Comparison of ENCODE assay signal across 8 cellular contexts in the genomic region with DNA sequence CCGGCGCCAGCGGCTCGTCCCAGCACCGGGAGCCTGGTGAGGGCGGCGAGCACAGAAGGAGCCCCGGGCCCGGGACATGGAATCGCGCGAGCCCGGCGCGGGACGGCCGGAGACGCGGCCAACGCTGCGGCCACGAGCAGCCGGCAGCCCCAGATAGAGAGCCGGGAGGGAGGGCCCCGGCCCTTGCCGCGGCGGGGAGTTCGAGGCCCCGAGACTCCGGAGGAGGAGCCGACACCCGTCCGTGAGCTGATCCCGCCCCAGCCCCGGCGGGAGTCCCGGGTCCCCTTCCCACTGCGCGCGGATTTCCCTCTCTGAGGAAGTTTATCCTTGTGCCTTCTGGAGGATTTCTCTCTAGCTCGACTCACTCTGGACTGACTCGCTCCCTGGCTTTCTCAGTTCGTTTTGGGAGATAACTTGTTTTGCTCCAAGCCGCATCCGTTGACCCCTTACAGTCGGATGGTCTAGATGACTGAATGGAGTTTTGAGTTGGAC. TPM values are rescaled to one million over a fixed set of nuclear protein-coding genes. Genes with fewer than 3 reads are reported as not detected.
DNase-seq lines count a peak whose midpoint lies in the region; ATAC-seq, FAIRE-seq and TF ChIP-seq lines count a peak whose summit lies in the region.

No MANE protein-coding gene starts in this region.

- no peak overlapping the region for H2BK120ac ChIP-seq in H1 (replicated peaks; ENCODE audit: low read depth, low read length)

- H4K20me1 ChIP-seq in H1 (replicated peaks in 1 of 2; ENCODE audit: control insufficient read depth in 1 of 2, insufficient read depth in 2 of 2, low read length in 2 of 2): peaks cover 3 to 8% of the 10 kb centered on the region in 2 experiments

- no peak overlapping the region for H3K23ac ChIP-seq in H1 (ENCODE audit: insufficient read length)

- H4K8ac ChIP-seq in H1 (ENCODE audit: extremely low read depth, insufficient read depth, low read length): no peak overlapping the region; the same call in 1 of the 2 replicates

- no peak overlapping the region for H4K91ac ChIP-seq in H1 (replicated peaks; ENCODE audit: insufficient read length, low read length)

- H3K9ac ChIP-seq in H1 (replicated peaks in 1 of 4; ENCODE audit: extremely low read depth in 1 of 4, low read depth in 3 of 4, low read length in 3 of 4): peak overlapping the region; percentile 59 to 85 (median 64); a peak in 6 of 7 replicates

- no peak overlapping the region; the same call in 1 of the 2 replicates for H2BK15ac ChIP-seq in H1 (ENCODE audit: low read length)

- H3K79me1 ChIP-seq in H1 (ENCODE audit: low read depth, low read length): no peaks in the 10 kb centered on the region

- intact Hi-C loops in mucosa of descending colon (cut with DNase I, micrococcal nuclease) (loop anchor here in 1 of 2 donors (10.0 kb wide), 1 partner anchor 108 kb away; no protein-coding TSS in a partner anchor), thyroid gland (cut with DNase I) (loop anchor here (5.0 kb wide), 1 partner anchor 351 kb away; no protein-coding TSS in a partner anchor)

- DNase-seq in AG08395 (ENCODE audit: low spot score): peak; percentile 54
- DNase-seq in H1 (ENCODE audit: low read depth in 1 of 2, low spot score in 2 of 2): peak in 1 of 2 experiments; percentile 81
- peak; percentile 60 to 82 (median 76) for DNase-seq in mucosa of descending colon
- DNase-seq in thyroid gland: peak in 1 of 2 donors; percentile 51

- CTCF ChIA-PET in H1 (lab: Charles Lee; ENCODE audit: partially characterized antibody): interaction anchor here (0.6 to 2.4 kb wide), 6 partner anchors 13 to 676 kb away, joined by 3 to 8 read pairs (median 4); no protein-coding TSS in a partner anchor

- H3K27ac ChIP-seq in VCaP (peak overlapping the region; percentile 99), H1 (ENCODE audit: low read depth, low read length) (peak overlapping the region; percentile 53; the same call in 1 of the 2 replicates), thyroid gland (peak overlapping the region; percentile 90 to 99 (median 93))

- H3K4me3 ChIP-seq in H1 (ENCODE audit: extremely low read depth in 1 of 4, insufficient read depth in 2 of 4, low read depth in 3 of 4, low read length in 4 of 4): peak overlapping the region; percentile 89 to 98 (median 96)
- peak overlapping the region; percentile 62 for H3K4me3 ChIP-seq in mucosa of descending colon
- peak overlapping the region; percentile 45 to 92 (median 65) for H3K4me3 ChIP-seq in thyroid gland (replicated peaks in 1 of 3)

- POLR2A ChIA-PET in H1 (lab: Charles Lee; ENCODE audit: partially characterized antibody): interaction anchor here (0.9 to 3.8 kb wide), 7 partner anchors 9 to 100 kb away, joined by 3 to 27 read pairs (median 4); partner anchors contain the start of gene TLCD5

- 2% methylated on average over 8 of the region's 47 CpGs; no CpG with 5 or more reads in 1 of the 2 experiments for WGBS in H1 (ENCODE audit: extremely low coverage in 1 of 2, insufficient coverage in 1 of 2, insufficient read length in 1 of 2, insufficient replicate concordance in 2 of 2, low coverage in 1 of 2, low lambda C conversion rate in 2 of 2, missing lambda C conversion rate in 1 of 2), 2 experiments
- WGBS in thyroid gland, 2 donors: 0% methylated on average over 11 to 15 of the region's 47 CpGs

- no peak overlapping the region for H2BK12ac ChIP-seq in H1 (ENCODE audit: low read depth, low read length)

- no peak overlapping the region for H2BK20ac ChIP-seq in H1 (ENCODE audit: low read length)

- no peak overlapping the region for H2AK5ac ChIP-seq in H1 (ENCODE audit: low read depth, low read length)

- H4K5ac ChIP-seq in H1 (ENCODE audit: insufficient read length, low read depth, low read length): peak overlapping the region; percentile 44

- H3K56ac ChIP-seq in H1 (replicated peaks; ENCODE audit: insufficient read length, low read depth, low read length): peak overlapping the region; percentile 64

- TF ChIP-seq CTCF in VCaP (conservative IDR thresholded peaks at IDR 0.05) (no peak), H1 (IDR thresholded peaks at IDR 0.05; ENCODE audit: control extremely low read depth in 1 of 3, insufficient read depth in 1 of 3, low read depth in 1 of 3, low read length in 3 of 3) (no peak), mucosa of descending colon (IDR thresholded peaks at IDR 0.05) (no peak), thyroid gland (IDR thresholded peaks at IDR 0.05) (no peak)

- peak overlapping the region; percentile 82 to 90 for H3K4me2 ChIP-seq in H1 (ENCODE audit: insufficient read depth in 1 of 2, low read depth in 2 of 2, low read length in 2 of 2)

- no peak for TF ChIP-seq EP300 in H1 (IDR thresholded peaks at IDR 0.05; ENCODE audit: borderline replicate concordance in 1 of 2, low read depth in 2 of 2, low read length in 2 of 2)

- H3K36me3 ChIP-seq in H1 (ENCODE audit: control insufficient read depth in 2 of 4, insufficient read depth in 4 of 4, low read length in 3 of 4) (no peaks in the 10 kb centered on the region), mucosa of descending colon (ENCODE audit: low read depth) (no peaks in the 10 kb centered on the region), thyroid gland (no peaks in the 10 kb centered on the region)

- H2BK5ac ChIP-seq in H1 (ENCODE audit: low read depth, low read length): no peak overlapping the region

- peaks cover 10% of the 10 kb centered on the region for H3K23me2 ChIP-seq in H1 (ENCODE audit: low read depth, low read length)

- FAIRE-seq in H1 (lab: Jason Lieb, UNC): no peak

- H3K79me2 ChIP-seq in H1 (ENCODE audit: control insufficient read depth in 1 of 2, insufficient read depth in 2 of 2, low read length in 2 of 2): peaks cover 8 to 48% of the 10 kb centered on the region in 2 experiments; a peak in 3 of 4 replicates

- no peak for TF ChIP-seq RAD21 in H1 (IDR thresholded peaks at IDR 0.05 in 1 of 2, conservative IDR thresholded peaks at IDR 0.05 in 1 of 2; ENCODE audit: low read depth in 2 of 2, low read length in 2 of 2)

- H3K9me3 ChIP-seq in H1 (ENCODE audit: insufficient read depth in 2 of 2, low read depth in 1 of 2, low read length in 1 of 2) (no peaks in the 10 kb centered on the region), mucosa of descending colon (no peaks in the 10 kb centered on the region), thyroid gland (no peaks in the 10 kb centered on the region)

- H3K27me3 ChIP-seq in H1 (replicated peaks in 1 of 4; ENCODE audit: control insufficient read depth in 3 of 4, extremely low read depth in 1 of 4, insufficient read depth in 3 of 4, low read length in 3 of 4) (no peaks in the 10 kb centered on the region), thyroid gland (no peaks in the 10 kb centered on the region)

- H3K18ac ChIP-seq in H1 (ENCODE audit: extremely low read depth, low read length): peak overlapping the region; percentile 21; the same call in 1 of the 2 replicates

- peaks cover 0 to 8% (median 5%) of the 10 kb centered on the region in 4 experiments; a peak in 6 of 7 replicates for H3K4me1 ChIP-seq in H1 (replicated peaks in 1 of 4; ENCODE audit: control insufficient read depth in 3 of 4, insufficient read depth in 4 of 4, low read length in 3 of 4)
- peaks cover 34% of the 10 kb centered on the region for H3K4me1 ChIP-seq in mucosa of descending colon (ENCODE audit: low read depth)
- peaks cover 22 to 40% of the 10 kb centered on the region in 2 donors for H3K4me1 ChIP-seq in thyroid gland

- ATAC-seq in GM19043 (IDR thresholded peaks at IDR 0.05; ENCODE audit: low read depth, unreplicated experiment): peak; percentile 24
- ATAC-seq in HG03442 (IDR thresholded peaks at IDR 0.05; ENCODE audit: unreplicated experiment): peak; percentile 1
- peak; percentile 58 for ATAC-seq in mucosa of descending colon
- ATAC-seq in HG02973 (IDR thresholded peaks at IDR 0.05; ENCODE audit: unreplicated experiment): no peak

- no peak overlapping the region; the same call in 1 of the 2 replicates for H2AFZ ChIP-seq in H1 (ENCODE audit: low read length)

- H3K4ac ChIP-seq in H1 (replicated peaks; ENCODE audit: insufficient read length, low read depth, low read length): no peak overlapping the region

- TF ChIP-seq POLR2A in H1 (IDR thresholded peaks at IDR 0.05; ENCODE audit: control extremely low read depth in 1 of 2, low read depth in 2 of 2, low read length in 2 of 2): no peak
- no peak for TF ChIP-seq POLR2A in thyroid gland (IDR thresholded peaks at IDR 0.05)

- H3K14ac ChIP-seq in H1 (ENCODE audit: insufficient read length): no peak overlapping the region

TF ChIP-seq in H1, 55 proteins besides CTCF, POLR2A, EP300 and RAD21 (continues in another document):
- TF ChIP-seq SRF (IDR thresholded peaks at IDR 0.05; ENCODE audit: low read depth, low read length) (no peak), NRF1 (IDR thresholded peaks at IDR 0.05; ENCODE audit: low read depth, low read length) (no peak), RBBP5 (IDR thresholded peaks at IDR 0.05; ENCODE audit: borderline replicate concordance, low read depth, low read length) (peak; percentile 28; the same call in 1 of the 2 replicates), SAP30 (IDR thresholded peaks at IDR 0.05; ENCODE audit: insufficient read depth, insufficient replicate concordance, low read length) (peak; percentile 82)

RNA-seq across cellular contexts. Expression of gene ARHGEF12, which starts 0.5 kb away (rescaled TPM):
- 31.2 and 33.7 TPM in 2 replicates for total RNA-seq in H1 (2021; fragmentation: NEBNext Ultra II Directional; extraction: Animal tissue kit (Norgen Biotek cat#: 25700))
- polyA plus RNA-seq in H1 (2011; rRNA removed): 3.7 and 5.1 TPM in 2 replicates
- 7.2 TPM for polyA plus RNA-seq in H1 (2011; cell fraction: cytosol; rRNA removed)
- polyA plus RNA-seq in H1 (2011; cell fraction: nucleus; rRNA removed): 7.9 TPM
- polyA plus RNA-seq in H1 (2012, experiment 1 of 2): 9.8 to 15.0 TPM (median 12.8 TPM) in 4 replicates
- 0.60 TPM for polyA plus RNA-seq in H1 (2012, experiment 2 of 2)
- polyA plus RNA-seq in H1 (2013, experiment 1 of 2): 10.5 TPM
- polyA plus RNA-seq in H1 (2013, experiment 2 of 2): 10.2 TPM
- polyA minus RNA-seq in H1 (2011; rRNA and poly(A)+ RNA removed): 32.5 and 43.1 TPM in 2 replicates
- 21.2 TPM for polyA minus RNA-seq in H1 (2011; cell fraction: cytosol; rRNA and poly(A)+ RNA removed)
- 57.4 TPM for polyA minus RNA-seq in H1 (2011; cell fraction: nucleus; rRNA and poly(A)+ RNA removed)
- 100 to 1,000 TPM in 2 of 3 donors, 10 to 100 TPM in 1; 88.2 to 119 (median 114) TPM for total RNA-seq in mucosa of descending colon
- total RNA-seq in thyroid gland: 100 to 1,000 TPM; 169 to 268 (median 197) TPM

RNA-seq across cellular contexts. Expression of gene TLCD5, which starts 11.6 kb away (rescaled TPM):
- total RNA-seq in H1 (2021; fragmentation: NEBNext Ultra II Directional; extraction: Animal tissue kit (Norgen Biotek cat#: 25700)): 9.5 TPM in 2 replicates
- polyA plus RNA-seq in H1 (2011; rRNA removed): 7.7 and 10.1 TPM in 2 replicates
- polyA plus RNA-seq in H1 (2011; cell fraction: cytosol; rRNA removed): 8.8 TPM
- polyA plus RNA-seq in H1 (2011; cell fraction: nucleus; rRNA removed): 7.6 TPM
- polyA plus RNA-seq in H1 (2012, experiment 1 of 2): 5.7 to 7.8 TPM (median 7.3 TPM) in 4 replicates
- polyA plus RNA-seq in H1 (2012, experiment 2 of 2): 2.2 TPM
- polyA plus RNA-seq in H1 (2013, experiment 1 of 2): 7.3 TPM
- 7.9 TPM for polyA plus RNA-seq in H1 (2013, experiment 2 of 2)
- 13.6 and 15.0 TPM in 2 replicates for polyA minus RNA-seq in H1 (2011; rRNA and poly(A)+ RNA removed)
- polyA minus RNA-seq in H1 (2011; cell fraction: cytosol; rRNA and poly(A)+ RNA removed): 4.2 TPM
- 9.3 TPM for polyA minus RNA-seq in H1 (2011; cell fraction: nucleus; rRNA and poly(A)+ RNA removed)
- 1 to 10 TPM in 1 of 3 donors, under 1 TPM in 2; 0.46 to 3.8 (median 0.51) TPM for total RNA-seq in mucosa of descending colon
- total RNA-seq in thyroid gland: 10 to 100 TPM; 12.5 to 14.0 (median 13.4) TPM
